1 cellular context compared by ENCODE assay signal in genomic region chr3:11791339-11792200, GRCh38.
TF ChIP-seq lines count a peak whose summit lies in the region.

No MANE protein-coding gene starts in this region.

TF ChIP-seq in K562, 482 proteins besides CTCF, POLR2A, EP300 and RAD21:
- TF ChIP-seq TAL1 (IDR thresholded peaks at IDR 0.05) = no peak
- TF ChIP-seq HSF4 (CRISPR knock-in tag; IDR thresholded peaks at IDR 0.05; ENCODE audit: borderline replicate concordance) = no peak
- peak; percentile 55 for TF ChIP-seq PRDM10 (IDR thresholded peaks at IDR 0.05; ENCODE audit: partially characterized antibody)
- no peak for TF ChIP-seq PRMT5 (CRISPR knock-in tag; IDR thresholded peaks at IDR 0.05)
